ENCODE assay signal across 1 cellular context in the genomic region with DNA sequence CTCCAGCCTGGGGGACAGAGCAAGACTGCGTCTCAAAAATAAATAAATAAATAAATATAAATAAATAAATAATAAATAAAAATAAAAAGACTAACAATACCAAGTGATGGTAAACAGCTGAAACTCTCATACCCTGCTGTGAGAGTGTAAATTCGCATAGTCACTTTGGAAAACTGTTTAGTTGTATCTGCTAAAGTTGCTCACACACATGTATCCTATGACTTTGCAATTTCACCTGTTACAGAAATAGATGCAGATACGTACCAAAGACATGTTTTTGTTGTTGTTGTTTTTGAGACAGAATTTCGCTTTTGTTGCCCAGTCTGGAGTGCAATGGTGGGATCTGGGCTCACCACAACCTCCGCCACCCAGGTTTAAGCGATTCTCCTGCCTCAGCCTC.
TF ChIP-seq lines count a peak whose summit lies in the region.

No MANE protein-coding gene starts in this region.

TF ChIP-seq in K562, 482 proteins besides CTCF, POLR2A, EP300 and RAD21 (continued from another document):
- TF ChIP-seq, protein P1, sequence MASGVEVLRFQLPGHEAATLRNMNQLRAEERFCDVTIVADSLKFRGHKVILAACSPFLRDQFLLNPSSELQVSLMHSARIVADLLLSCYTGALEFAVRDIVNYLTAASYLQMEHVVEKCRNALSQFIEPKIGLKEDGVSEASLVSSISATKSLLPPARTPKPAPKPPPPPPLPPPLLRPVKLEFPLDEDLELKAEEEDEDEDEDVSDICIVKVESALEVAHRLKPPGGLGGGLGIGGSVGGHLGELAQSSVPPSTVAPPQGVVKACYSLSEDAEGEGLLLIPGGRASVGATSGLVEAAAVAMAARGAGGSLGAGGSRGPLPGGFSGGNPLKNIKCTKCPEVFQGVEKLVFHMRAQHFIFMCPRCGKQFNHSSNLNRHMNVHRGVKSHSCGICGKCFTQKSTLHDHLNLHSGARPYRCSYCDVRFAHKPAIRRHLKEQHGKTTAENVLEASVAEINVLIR (CRISPR knock-in tag; IDR thresholded peaks at IDR 0.05): no peak
- no peak for TF ChIP-seq XRCC4 (IDR thresholded peaks at IDR 0.05; ENCODE audit: extremely low read depth, insufficient read depth, insufficient read length)
- TF ChIP-seq, protein P2, sequence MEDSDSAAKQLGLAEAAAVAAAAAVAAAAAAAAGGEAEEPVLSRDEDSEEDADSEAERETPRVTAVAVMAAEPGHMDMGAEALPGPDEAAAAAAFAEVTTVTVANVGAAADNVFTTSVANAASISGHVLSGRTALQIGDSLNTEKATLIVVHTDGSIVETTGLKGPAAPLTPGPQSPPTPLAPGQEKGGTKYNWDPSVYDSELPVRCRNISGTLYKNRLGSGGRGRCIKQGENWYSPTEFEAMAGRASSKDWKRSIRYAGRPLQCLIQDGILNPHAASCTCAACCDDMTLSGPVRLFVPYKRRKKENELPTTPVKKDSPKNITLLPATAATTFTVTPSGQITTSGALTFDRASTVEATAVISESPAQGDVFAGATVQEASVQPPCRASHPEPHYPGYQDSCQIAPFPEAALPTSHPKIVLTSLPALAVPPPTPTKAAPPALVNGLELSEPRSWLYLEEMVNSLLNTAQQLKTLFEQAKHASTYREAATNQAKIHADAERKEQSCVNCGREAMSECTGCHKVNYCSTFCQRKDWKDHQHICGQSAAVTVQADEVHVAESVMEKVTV (CRISPR knock-in tag; IDR thresholded peaks at IDR 0.05): no peak
- TF ChIP-seq KHSRP (IDR thresholded peaks at IDR 0.05): no peak
- TF ChIP-seq, protein P3, sequence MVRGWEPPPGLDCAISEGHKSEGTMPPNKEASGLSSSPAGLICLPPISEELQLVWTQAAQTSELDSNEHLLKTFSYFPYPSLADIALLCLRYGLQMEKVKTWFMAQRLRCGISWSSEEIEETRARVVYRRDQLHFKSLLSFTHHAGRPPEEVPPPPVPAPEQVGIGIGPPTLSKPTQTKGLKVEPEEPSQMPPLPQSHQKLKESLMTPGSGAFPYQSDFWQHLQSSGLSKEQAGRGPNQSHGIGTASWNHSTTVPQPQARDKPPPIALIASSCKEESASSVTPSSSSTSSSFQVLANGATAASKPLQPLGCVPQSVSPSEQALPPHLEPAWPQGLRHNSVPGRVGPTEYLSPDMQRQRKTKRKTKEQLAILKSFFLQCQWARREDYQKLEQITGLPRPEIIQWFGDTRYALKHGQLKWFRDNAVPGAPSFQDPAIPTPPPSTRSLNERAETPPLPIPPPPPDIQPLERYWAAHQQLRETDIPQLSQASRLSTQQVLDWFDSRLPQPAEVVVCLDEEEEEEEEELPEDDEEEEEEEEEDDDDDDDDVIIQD (CRISPR knock-in tag; IDR thresholded peaks at IDR 0.05): no peak
- no peak for TF ChIP-seq ZNF143 (CRISPR knock-in tag; IDR thresholded peaks at IDR 0.05)
- TF ChIP-seq EGR1 (conservative IDR thresholded peaks at IDR 0.05): no peak
- TF ChIP-seq CXXC5 (CRISPR knock-in tag; IDR thresholded peaks at IDR 0.05): no peak
- no peak for TF ChIP-seq ZNF175 (CRISPR knock-in tag; IDR thresholded peaks at IDR 0.05; ENCODE audit: low read depth)
- TF ChIP-seq EWSR1 (IDR thresholded peaks at IDR 0.05; ENCODE audit: borderline replicate concordance, low read depth, partially characterized antibody): no peak
- TF ChIP-seq NFE2 (IDR thresholded peaks at IDR 0.05; ENCODE audit: low read depth): peak; percentile 46
- TF ChIP-seq, protein P4, sequence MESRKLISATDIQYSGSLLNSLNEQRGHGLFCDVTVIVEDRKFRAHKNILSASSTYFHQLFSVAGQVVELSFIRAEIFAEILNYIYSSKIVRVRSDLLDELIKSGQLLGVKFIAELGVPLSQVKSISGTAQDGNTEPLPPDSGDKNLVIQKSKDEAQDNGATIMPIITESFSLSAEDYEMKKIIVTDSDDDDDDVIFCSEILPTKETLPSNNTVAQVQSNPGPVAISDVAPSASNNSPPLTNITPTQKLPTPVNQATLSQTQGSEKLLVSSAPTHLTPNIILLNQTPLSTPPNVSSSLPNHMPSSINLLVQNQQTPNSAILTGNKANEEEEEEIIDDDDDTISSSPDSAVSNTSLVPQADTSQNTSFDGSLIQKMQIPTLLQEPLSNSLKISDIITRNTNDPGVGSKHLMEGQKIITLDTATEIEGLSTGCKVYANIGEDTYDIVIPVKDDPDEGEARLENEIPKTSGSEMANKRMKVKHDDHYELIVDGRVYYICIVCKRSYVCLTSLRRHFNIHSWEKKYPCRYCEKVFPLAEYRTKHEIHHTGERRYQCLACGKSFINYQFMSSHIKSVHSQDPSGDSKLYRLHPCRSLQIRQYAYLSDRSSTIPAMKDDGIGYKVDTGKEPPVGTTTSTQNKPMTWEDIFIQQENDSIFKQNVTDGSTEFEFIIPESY (CRISPR knock-in tag; IDR thresholded peaks at IDR 0.05): no peak
- TF ChIP-seq NR2C1 (IDR thresholded peaks at IDR 0.05): no peak
- no peak for TF ChIP-seq NR2C1 (tag; IDR thresholded peaks at IDR 0.05)
